Comparison of ENCODE assay signal across 8 cellular contexts in genomic region chr15:57306944-57307411, GRCh38.
A peak's percentile ranks its signal among the peaks of the same experiment; 100 is the strongest.
DNase-seq lines count a peak whose midpoint lies in the region; ATAC-seq, FAIRE-seq and TF ChIP-seq lines count a peak whose summit lies in the region.

No MANE protein-coding gene starts in this region.

- H3K27ac Mint-ChIP-seq in activated CD4-positive, alpha-beta T cell treated with anti-CD3 and anti-CD28 coated beads, Interleukin-2, amount 10 ng/mL, durations not matched to agents 7 days and 5 days, result no peak overlapping the region

- no peak for DNase-seq in activated CD4-positive, alpha-beta T cell treated with anti-CD3 and anti-CD28 coated beads, Interleukin-2, amount 10 ng/mL, durations not matched to agents 7 days and 5 days
- no peak for DNase-seq in activated CD4-positive, alpha-beta T cell treated with anti-CD3 and anti-CD28 coated beads, Interleukin-2, amount 50 U/mL, for 4 hours
- DNase-seq in ascending aorta (ENCODE audit: low spot score in 2 of 2) (peak in 1 of 2 donors; percentile 61), kidney (no peak), H54 (ENCODE audit: insufficient read length, low spot score) (no peak)

- H3K36me3 ChIP-seq in ascending aorta (no peaks in the 10 kb centered on the region), kidney (ENCODE audit: control insufficient read depth in 1 of 2, insufficient read depth in 2 of 2, low read length in 2 of 2) (no peaks in the 10 kb centered on the region), thymus (ENCODE audit: control insufficient read depth, insufficient read depth) (no peaks in the 10 kb centered on the region)

- H3K9ac ChIP-seq in kidney (ENCODE audit: low read length in 2 of 2), result no peak overlapping the region

- H3K9me3 Mint-ChIP-seq in activated CD4-positive, alpha-beta T cell treated with anti-CD3 and anti-CD28 coated beads, Interleukin-2, amount 10 ng/mL, durations not matched to agents 7 days and 5 days, result no peaks in the 10 kb centered on the region

- peaks cover 3% of the 10 kb centered on the region for H3K4me1 Mint-ChIP-seq in activated CD4-positive, alpha-beta T cell treated with anti-CD3 and anti-CD28 coated beads, Interleukin-2, amount 10 ng/mL, durations not matched to agents 7 days and 5 days

- no peak for TF ChIP-seq CTCF in ascending aorta (IDR thresholded peaks at IDR 0.05)
- TF ChIP-seq CTCF in kidney (IDR thresholded peaks at IDR 0.05; ENCODE audit: borderline replicate concordance, extremely low read depth, insufficient read depth), result no peak

- H3K4me3 ChIP-seq in ascending aorta, result peak overlapping the region; percentile 48 to 71
- H3K4me3 ChIP-seq in kidney (ENCODE audit: low read length in 2 of 2), result peak overlapping the region; percentile 3 to 53
- H3K4me3 ChIP-seq in thymus (ENCODE audit: low read length), result peak overlapping the region; percentile 56

- H3K27ac ChIP-seq in ascending aorta, result no peak overlapping the region
- H3K27ac ChIP-seq in kidney (ENCODE audit: low read depth in 2 of 2, low read length in 2 of 2), result no peak overlapping the region
- H3K27ac ChIP-seq in thymus (ENCODE audit: low read depth), result no peak overlapping the region

- 52% methylated on average over 24 of the region's 24 CpGs for WGBS in thymus

- intact Hi-C loops in ascending aorta (cut with DNase I), result loop anchor here (1.0 to 5.0 kb wide), 4 partner anchors 95 to 810 kb away; no protein-coding TSS in a partner anchor
- intact Hi-C loops in kidney (cut with DNase I), result loop anchor here (10.0 kb wide), 1 partner anchor 162 kb away; no protein-coding TSS in a partner anchor

- H3K27me3 ChIP-seq in ascending aorta, result no peaks in the 10 kb centered on the region
- no peaks in the 10 kb centered on the region for H3K27me3 ChIP-seq in thymus (ENCODE audit: control insufficient read depth, insufficient read depth)

- FAIRE-seq in kidney (lab: Jason Lieb, UNC) (no peak), H54 (lab: Jason Lieb, UNC) (no peak)

- no peak for TF ChIP-seq POLR2A in H54 (IDR thresholded peaks at IDR 0.05; ENCODE audit: low read depth, low read length)

- ATAC-seq in HG03442 (IDR thresholded peaks at IDR 0.05; ENCODE audit: unreplicated experiment), result no peak
- no peak for ATAC-seq in GM19455 (IDR thresholded peaks at IDR 0.05; ENCODE audit: unreplicated experiment)

- H3K9me3 ChIP-seq in ascending aorta (no peaks in the 10 kb centered on the region), kidney (ENCODE audit: control insufficient read depth in 1 of 2, low read length in 2 of 2) (no peaks in the 10 kb centered on the region), thymus (ENCODE audit: control insufficient read depth) (no peaks in the 10 kb centered on the region)

- no peaks in the 10 kb centered on the region for H3K36me3 Mint-ChIP-seq in activated CD4-positive, alpha-beta T cell treated with anti-CD3 and anti-CD28 coated beads, Interleukin-2, amount 10 ng/mL, durations not matched to agents 7 days and 5 days (ENCODE audit: low read depth)

- H3K4me3 Mint-ChIP-seq in activated CD4-positive, alpha-beta T cell treated with anti-CD3 and anti-CD28 coated beads, Interleukin-2, amount 10 ng/mL, durations not matched to agents 7 days and 5 days, result peak overlapping the region; percentile 49

- H3K4me1 ChIP-seq in ascending aorta, result peaks cover 0 to 9% of the 10 kb centered on the region in 2 donors
- peaks cover 0 to 2% of the 10 kb centered on the region in 2 donors for H3K4me1 ChIP-seq in kidney (ENCODE audit: control insufficient read depth in 1 of 2, insufficient read depth in 1 of 2, low read depth in 1 of 2, low read length in 2 of 2)
- H3K4me1 ChIP-seq in thymus (ENCODE audit: control insufficient read depth, insufficient read depth, low read length), result peaks cover 6% of the 10 kb centered on the region

- POLR2A ChIA-PET in activated CD4-positive, alpha-beta T cell treated with anti-CD3 and anti-CD28 coated beads, Interleukin-2, amount 10 ng/mL, durations not matched to agents 7 days and 5 days (lab: Charles Lee), result no interaction called here

- H3K27me3 Mint-ChIP-seq in activated CD4-positive, alpha-beta T cell treated with anti-CD3 and anti-CD28 coated beads, Interleukin-2, amount 10 ng/mL, durations not matched to agents 7 days and 5 days, result peaks cover 8% of the 10 kb centered on the region

- CTCF ChIA-PET in activated CD4-positive, alpha-beta T cell treated with anti-CD3 and anti-CD28 coated beads, Interleukin-2, amount 10 ng/mL, durations not matched to agents 7 days and 5 days (lab: Charles Lee), result interaction anchor here (0.7 to 2.8 kb wide), 9 partner anchors 10 to 437 kb away, joined by 3 to 10 read pairs (median 5); no protein-coding TSS in a partner anchor
